ENCODE assay signal across 3 cellular contexts in the genomic region with DNA sequence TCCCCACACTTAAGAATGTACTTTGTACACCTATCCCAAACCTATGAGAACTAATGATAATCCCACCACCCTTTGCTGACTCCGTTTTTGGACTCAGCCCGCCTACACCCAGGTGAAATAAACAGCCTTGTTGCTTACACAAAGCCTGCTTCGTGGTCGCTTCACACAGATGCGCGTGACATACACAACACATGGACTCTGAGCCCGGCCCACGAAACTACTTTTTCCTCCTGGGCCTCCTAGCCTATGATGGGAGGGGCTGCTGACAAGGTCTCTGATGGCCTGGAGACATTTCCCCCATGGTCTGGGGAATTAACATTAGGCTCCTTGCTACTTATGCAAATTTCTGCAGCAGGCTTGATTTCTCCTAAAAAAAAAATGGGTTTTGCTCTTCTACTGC.
"Had no signal": no experiment of that assay in that cellular context is flagged by ENCODE, and none has a peak within 500 bp of the region (broad histone marks: within the 10 kb centered on the region; RNA-seq: fewer than 3 reads in every experiment).

No MANE protein-coding gene starts in this region.

- H3K4me3 ChIP-seq: GM12878 had no signal

- DNase-seq: GDM1, GF-D8 had no signal
